15 cellular contexts compared by ENCODE assay signal in the genomic region with DNA sequence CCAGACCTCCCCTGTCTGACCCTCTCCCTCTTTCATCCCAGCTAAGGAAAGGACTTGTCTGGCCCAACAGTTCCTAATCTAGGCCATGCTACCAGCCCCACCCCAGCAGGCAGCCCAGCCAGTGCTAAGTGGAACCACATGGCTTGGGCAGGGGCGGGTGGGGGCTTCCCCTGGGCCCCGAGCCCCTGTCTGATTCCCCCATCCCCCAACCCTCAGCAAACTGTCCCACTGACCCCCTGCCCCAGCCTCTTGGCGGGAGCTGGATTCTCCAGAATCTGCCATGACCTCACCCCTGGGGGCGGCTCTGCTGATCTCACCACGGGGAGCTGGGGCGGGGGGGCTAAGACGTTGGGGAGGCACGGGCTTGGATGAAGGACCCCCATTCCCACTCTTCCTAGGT. TPM values are rescaled to one million over a fixed set of nuclear protein-coding genes. Genes with fewer than 3 reads are reported as not detected.
DNase-seq lines count a peak whose midpoint lies in the region; ATAC-seq and TF ChIP-seq lines count a peak whose summit lies in the region.
"Had no signal": no experiment of that assay in that cellular context is flagged by ENCODE, and none has a peak within 500 bp of the region (broad histone marks: within the 10 kb centered on the region; RNA-seq: fewer than 3 reads in every experiment).

No MANE protein-coding gene starts in this region.

- peak overlapping the region; percentile 91 for H3K27ac ChIP-seq in AG04450 (ENCODE audit: low read depth, low read length)
- H3K27ac ChIP-seq in heart right ventricle, result peak overlapping the region; percentile 44 to 87 (median 81)
- H3K27ac ChIP-seq: neutrophil had no signal

- peaks cover 34% of the 10 kb centered on the region for H3K4me1 Mint-ChIP-seq in activated T-cell treated with anti-CD3 and anti-CD28 coated beads, Interleukin-2, amount 50 U/mL, for 4 hours (ENCODE audit: low read depth)

- DNase-seq in AG04450 (ENCODE audit: low read depth, low spot score) (no peak), adipocyte (ENCODE audit: low read depth) (no peak), heart right ventricle (peak; percentile 65 to 66), sciatic nerve (ENCODE audit: low spot score) (peak; percentile 78), NAMALWA (ENCODE audit: low spot score) (no peak)
- DNase-seq in activated T-cell treated with anti-CD3 and anti-CD28 coated beads, Interleukin-2, amount 50 U/mL, for 4 hours, result no peak
- DNase-seq: activated CD4-positive, alpha-beta T cell treated with anti-CD3 and anti-CD28 coated beads for 1 hour; activated T-cell treated with anti-CD3 and anti-CD28 coated beads, Interleukin-2, amount 50 U/mL, for 48 hours; NCI-H2081; SW 1271 had no signal

- H3K36me3 ChIP-seq in adipocyte (ENCODE audit: control insufficient read depth, insufficient read depth, low read length, severe bottlenecking), result peaks cover 37% of the 10 kb centered on the region
- peaks cover 0 to 29% (median 5%) of the 10 kb centered on the region in 9 donors for H3K36me3 ChIP-seq in heart right ventricle
- H3K36me3 ChIP-seq: neutrophil had no signal

- H3K27me3 Mint-ChIP-seq in activated T-cell treated with anti-CD3 and anti-CD28 coated beads, Interleukin-2, amount 50 U/mL, for 4 hours (ENCODE audit: low read depth), result peaks cover 69% of the 10 kb centered on the region

- TF ChIP-seq CTCF in AG04450 (IDR thresholded peaks at IDR 0.05; ENCODE audit: low read depth, low read length) (no peak), heart right ventricle (IDR thresholded peaks at IDR 0.05) (no peak)

- peak overlapping the region; percentile 65 for H3K9ac ChIP-seq in adipocyte (ENCODE audit: low read length)

- ATAC-seq in heart right ventricle (peak; percentile 19 to 47 (median 34)), sciatic nerve (peak; percentile 47), HG02973 (IDR thresholded peaks at IDR 0.05; ENCODE audit: unreplicated experiment) (no peak), GM21825 (IDR thresholded peaks at IDR 0.05; ENCODE audit: unreplicated experiment) (no peak)
- ATAC-seq in activated T-cell treated with anti-CD3 and anti-CD28 coated beads, Interleukin-2, amount 50 U/mL, for 4 hours, result no peak
- ATAC-seq: HCT116, K562 had no signal

- H3K9me3 ChIP-seq in AG04450 (ENCODE audit: control insufficient read depth, insufficient read depth, low read length) (no peaks in the 10 kb centered on the region), adipocyte (ENCODE audit: control insufficient read depth, low read length) (no peaks in the 10 kb centered on the region), heart right ventricle (no peaks in the 10 kb centered on the region)
- H3K9me3 ChIP-seq: neutrophil had no signal

- H3K4me1 ChIP-seq in adipocyte (ENCODE audit: control insufficient read depth, insufficient read depth, low read length) (peaks cover 46% of the 10 kb centered on the region), heart right ventricle (peaks cover 3 to 63% (median 22%) of the 10 kb centered on the region in 9 donors)

- POLR2A ChIA-PET in AG04450 (lab: Yijun Ruan, JAX), result interaction anchor here (0.6 kb wide), 1 partner anchor 573 kb away, joined by 3 read pairs; no protein-coding TSS in a partner anchor

- H3K36me3 Mint-ChIP-seq in activated T-cell treated with anti-CD3 and anti-CD28 coated beads, Interleukin-2, amount 50 U/mL, for 4 hours (ENCODE audit: insufficient read depth), result peaks cover 2% of the 10 kb centered on the region

- intact Hi-C loops in heart right ventricle (cut with DNase I), result loop anchor here in 1 of 10 donors (10.0 kb wide), 1 partner anchor 63 kb away; no protein-coding TSS in a partner anchor
- intact Hi-C loops in sciatic nerve (cut with DNase I), result no loop called here

- no peaks in the 10 kb centered on the region for H3K9me3 Mint-ChIP-seq in activated T-cell treated with anti-CD3 and anti-CD28 coated beads, Interleukin-2, amount 50 U/mL, for 4 hours

- H3K4me3 ChIP-seq in AG04450 (ENCODE audit: low read depth, low read length) (no peak overlapping the region), adipocyte (ENCODE audit: low read length) (peak overlapping the region; percentile 77), heart right ventricle (peak overlapping the region in 1 of 10 donors; percentile 2)
- H3K4me3 ChIP-seq: K562 had no signal

- CTCF ChIA-PET in AG04450 (lab: Charles Lee), result no interaction called here

- H3K27me3 ChIP-seq in AG04450 (ENCODE audit: control insufficient read depth, insufficient read depth, low read length), result no peaks in the 10 kb centered on the region
- no peaks in the 10 kb centered on the region for H3K27me3 ChIP-seq in adipocyte (replicated peaks; ENCODE audit: control insufficient read depth, insufficient read depth, low read length)
- H3K27me3 ChIP-seq in heart right ventricle, result peaks cover 0 to 81% (median 63%) of the 10 kb centered on the region in 7 donors

- 20 to 28% methylated on average over 8 of the region's 8 CpGs for WGBS in heart right ventricle, 2 donors

- no peak overlapping the region for H3K4me3 Mint-ChIP-seq in activated T-cell treated with anti-CD3 and anti-CD28 coated beads, Interleukin-2, amount 50 U/mL, for 4 hours

RNA-seq across cellular contexts. Expression of a gene that starts 2.9 kb away (rescaled TPM):
- polyA plus RNA-seq in AG04450 (2011; rRNA removed), result 1.6 TPM in 2 replicates
- polyA minus RNA-seq in AG04450 (2011; rRNA and poly(A)+ RNA removed), result 1.5 and 2.1 TPM in 2 replicates
- total RNA-seq in heart right ventricle, result 10 to 100 TPM in 4 of 10 donors, 1 to 10 TPM in 6; 3.8 to 27.8 (median 6.1) TPM
- polyA plus RNA-seq in heart right ventricle, result 10 to 100 TPM; 18.2 to 35.6 TPM
- 47.5 TPM for total RNA-seq in sciatic nerve
- 1 to 10 TPM in 2 of 3 donors, under 1 TPM in 1; 0.46 to 2.8 (median 2.3) TPM for total RNA-seq in activated T-cell treated with anti-CD3 and anti-CD28 coated beads, Interleukin-2, amount 50 U/mL, for 4 hours

RNA-seq across cellular contexts. Expression of a gene that starts 5.9 kb away (rescaled TPM):
- polyA plus RNA-seq in AG04450 (2011; rRNA removed) (not detected in 2 replicates), heart right ventricle (not detected)
- polyA minus RNA-seq in AG04450 (2011; rRNA and poly(A)+ RNA removed), result not detected in 2 replicates
- total RNA-seq in heart right ventricle (not detected), sciatic nerve (not detected)
- total RNA-seq in activated T-cell treated with anti-CD3 and anti-CD28 coated beads, Interleukin-2, amount 50 U/mL, for 4 hours, result not detected
- total RNA-seq: K562 had no signal
- polyA plus RNA-seq: K562 had no signal

Comparison
In these comparisons a context has a peak if more than half of its experiments do, and no peak if none do; other contexts are left out.
1. DNase-seq: peak in heart right ventricle (2 of 2) and sciatic nerve (single experiment); none in AG04450 (single experiment), adipocyte (single experiment), activated T-cell treated with anti-CD3 and anti-CD28 coated beads, Interleukin-2, amount 50 U/mL, for 4 hours (single experiment) and NAMALWA (single experiment).
2. ATAC-seq: peak in heart right ventricle (8 of 8) and sciatic nerve (single experiment); none in activated T-cell treated with anti-CD3 and anti-CD28 coated beads, Interleukin-2, amount 50 U/mL, for 4 hours (0 of 2), HG02973 (single experiment) and GM21825 (single experiment).